In the genomic region with DNA sequence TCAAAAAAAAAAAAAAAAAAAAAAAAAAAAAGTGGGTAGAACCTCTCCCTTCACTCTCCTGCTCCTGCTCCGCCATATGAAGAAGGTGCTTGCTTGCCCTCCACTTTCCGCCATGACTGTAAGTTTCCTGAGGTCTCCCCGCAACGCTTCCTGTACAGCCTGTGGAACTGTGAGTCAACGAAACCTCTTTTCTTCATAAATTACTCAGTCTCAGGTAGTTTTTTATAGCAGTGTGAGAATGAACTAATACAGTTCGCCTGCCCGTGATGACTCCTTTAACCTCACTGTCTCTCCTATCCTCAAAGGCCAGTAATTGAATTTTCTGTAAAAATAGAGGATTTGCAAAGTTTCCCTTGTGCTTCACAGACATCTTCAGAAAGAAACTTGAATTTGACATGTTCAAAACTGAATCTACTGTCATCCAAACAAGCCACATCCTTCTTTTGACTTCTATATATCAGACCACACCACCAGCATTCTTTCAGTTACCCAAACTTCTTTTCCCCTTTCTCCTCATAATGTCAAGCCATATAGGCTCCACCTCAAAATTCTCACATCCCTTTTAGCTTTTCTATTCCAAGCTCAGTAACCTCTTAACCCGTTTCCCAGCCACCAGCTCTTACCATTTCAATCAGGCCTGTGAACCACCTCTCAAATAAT, we compare ENCODE assay signal across 16 cellular contexts.
"Had no signal": no experiment of that assay in that cellular context is flagged by ENCODE, and none has a peak within 500 bp of the region (broad histone marks: within the 10 kb centered on the region; RNA-seq: fewer than 3 reads in every experiment).

No MANE protein-coding gene starts in this region.

- DNase-seq: activated naive CD4-positive, alpha-beta T cell treated with Interleukin-2 at 50 U/mL for 16 hours; central memory CD4-positive, alpha-beta T cell; effector memory CD4-positive, alpha-beta T cell; islet precursor cell; occipital lobe; right cardiac atrium had no signal

- ATAC-seq: gastroesophageal sphincter, left lobe of liver, right cardiac atrium, WTC11 had no signal

- H3K4me1 ChIP-seq: gastroesophageal sphincter, tibial nerve had no signal

- H3K4me3 ChIP-seq: coronary artery, gastroesophageal sphincter, tibial nerve had no signal

- H3K27ac Mint-ChIP-seq: memory B cell; nephron; progenitor cell of endocrine pancreas; T-helper 1 cell treated with Interleukin-12 subunit alpha and Interleukin-12 subunit beta and Interleukin-4 antibody, amounts not matched to agents 30 μg/mL and 1 μg/mL, for 36 hours; WTC11 had no signal

- H3K27ac ChIP-seq: coronary artery, epithelial cell of prostate, gastroesophageal sphincter, tibial nerve had no signal

- H3K4me1 Mint-ChIP-seq: memory B cell, nephron, WTC11 had no signal

- H3K4me3 Mint-ChIP-seq: memory B cell; nephron; T-helper 1 cell treated with Interleukin-12 subunit alpha and Interleukin-12 subunit beta and Interleukin-4 antibody, amounts not matched to agents 30 μg/mL and 1 μg/mL, for 36 hours; WTC11 had no signal

- H3K36me3 ChIP-seq: gastroesophageal sphincter, tibial nerve had no signal

- H3K36me3 Mint-ChIP-seq: memory B cell had no signal

- H3K27me3 ChIP-seq: gastroesophageal sphincter, tibial nerve had no signal
